ENCODE assay signal across 18 cellular contexts in the genomic region with DNA sequence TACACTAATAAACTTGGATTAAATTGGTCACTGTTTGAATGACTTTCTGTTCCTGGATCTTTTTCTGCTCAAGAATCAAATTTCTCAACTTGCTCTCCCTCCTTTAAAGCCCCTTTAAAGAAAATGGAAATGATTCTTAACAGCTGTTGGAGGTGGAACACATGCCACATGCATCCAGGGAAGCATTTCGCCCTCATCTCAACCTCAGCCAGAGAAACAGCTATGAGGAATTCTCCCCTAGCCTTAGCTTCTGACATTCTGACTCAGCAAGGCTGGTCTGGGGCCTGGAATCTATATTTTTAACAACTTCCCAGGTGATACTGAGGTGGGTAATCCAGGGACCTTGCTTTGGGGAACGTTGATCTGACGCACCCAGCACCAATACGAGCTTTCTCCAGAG.
DNase-seq lines count a peak whose midpoint lies in the region; ATAC-seq and TF ChIP-seq lines count a peak whose summit lies in the region.
"Had no signal": no experiment of that assay in that cellular context is flagged by ENCODE, and none has a peak within 500 bp of the region (broad histone marks: within the 10 kb centered on the region; RNA-seq: fewer than 3 reads in every experiment).

No MANE protein-coding gene starts in this region.

- H3K9me1 ChIP-seq in IMR-90 (ENCODE audit: insufficient read depth, low read length), result peaks cover 6% of the 10 kb centered on the region

- H3K4me1 ChIP-seq in IMR-90 (ENCODE audit: control insufficient read depth, insufficient read depth, low read length) (peaks cover 20% of the 10 kb centered on the region), psoas muscle (peaks cover 41% of the 10 kb centered on the region)
- H3K4me1 ChIP-seq in CD4-positive, alpha-beta memory T cell (ENCODE audit: insufficient read depth, low read length), result no peaks in the 10 kb centered on the region
- H3K4me1 ChIP-seq: BLaER1 had no signal

- DNase-seq in IMR-90, result peak; percentile 56
- DNase-seq in left kidney (ENCODE audit: low read depth, low spot score), result peak; percentile 7
- no peak for DNase-seq in psoas muscle
- no peak for DNase-seq in MV-4-11 (lab: John Stamatoyannopoulos, UW)
- no peak for DNase-seq in CD4-positive, alpha-beta memory T cell
- no peak for DNase-seq in activated CD4-positive, alpha-beta T cell treated with anti-CD3 and anti-CD28 coated beads, Interleukin-2, amount 50 U/mL, for 48 hours
- DNase-seq in LoVo (ENCODE audit: low spot score), result no peak
- DNase-seq: CD4-positive, alpha-beta T cell; COR-L47; DMS53; Kasumi-1; MG63; NCI-H2029; NCI-H446; NCI-H524 treated with DMSO at 0.1 percent for 48 hours; NCI-H774 had no signal

- ATAC-seq in IMR-90 (ENCODE audit: low read depth) (peak; percentile 40; the same call in 1 of the 2 replicates), psoas muscle (no peak)
- ATAC-seq: GM12878 had no signal

- H2BK5ac ChIP-seq in IMR-90 (ENCODE audit: low read depth, low read length, poor library complexity, severe bottlenecking), result no peak overlapping the region

- H3K4me3 Mint-ChIP-seq in CD4-positive, alpha-beta memory T cell, result no peak overlapping the region
- H3K4me3 Mint-ChIP-seq: CD4-positive, alpha-beta T cell had no signal

- no peak overlapping the region for H2AK5ac ChIP-seq in IMR-90 (ENCODE audit: low read depth, low read length)

- H4K8ac ChIP-seq in IMR-90 (ENCODE audit: low read depth in 2 of 2, low read length in 2 of 2), result no peak overlapping the region

- H3K27me3 Mint-ChIP-seq in CD4-positive, alpha-beta memory T cell, result peaks cover 0 to 2% of the 10 kb centered on the region in 2 donors

- in situ Hi-C loops in IMR-90 (cut with MboI; ENCODE audit: low sequenced_read_pairs), result no loop called here

- H3K23ac ChIP-seq in IMR-90 (ENCODE audit: low read depth, low read length), result no peak overlapping the region

- POLR2A ChIA-PET in IMR-90 (lab: Charles Lee; ENCODE audit: unreplicated experiment), result interaction anchor here (0.6 kb wide), 1 partner anchor 628 kb away, joined by 3 read pairs; no protein-coding TSS in a partner anchor
- POLR2A ChIA-PET in CD4-positive, alpha-beta memory T cell (lab: Charles Lee; ENCODE audit: partially characterized antibody), result no interaction called here

- no TSS peak for BruUV-seq in IMR-90 (replicated peaks; lab: Mats Ljungman, UMichigan)

- dilution Hi-C loops in IMR-90 (cut with HindIII; ENCODE audit: low sequenced_read_pairs, unreplicated experiment), result no loop called here

- no peak for TF ChIP-seq RAD21 in IMR-90 (IDR thresholded peaks at IDR 0.05; ENCODE audit: low read length)

- H3K4me3 ChIP-seq in IMR-90 (ENCODE audit: insufficient read depth, low read depth, low read length) (no peak overlapping the region), psoas muscle (no peak overlapping the region)
- H3K4me3 ChIP-seq in CD4-positive, alpha-beta memory T cell (ENCODE audit: low read length in 2 of 2), result no peak overlapping the region
- H3K4me3 ChIP-seq: BLaER1, GM12878, MG63 had no signal

- intact Hi-C loops in IMR-90 (cut with micrococcal nuclease) (no loop called here), psoas muscle (cut with DNase I) (no loop called here)
- intact Hi-C loops in CD4-positive, alpha-beta memory T cell (cut with micrococcal nuclease), result no loop called here

- H3K4me2 ChIP-seq in IMR-90 (ENCODE audit: low read depth, low read length), result no peak overlapping the region
- H3K4me2 ChIP-seq: BLaER1 had no signal

- 0 out of 2 replicates have a peak overlapping the region, but pooled peaks have one; percentile 8 for H3K4ac ChIP-seq in IMR-90 (ENCODE audit: low read depth, low read length)

- no peak overlapping the region for H3K14ac ChIP-seq in IMR-90 (replicated peaks; ENCODE audit: low read depth, low read length)

- peak overlapping the region; percentile 39; the same call in 1 of the 3 replicates for H2BK15ac ChIP-seq in IMR-90 (ENCODE audit: low read depth, low read length)

- no peaks in the 10 kb centered on the region for H3K9me3 Mint-ChIP-seq in CD4-positive, alpha-beta memory T cell
- H3K9me3 Mint-ChIP-seq: CD4-positive, alpha-beta T cell had no signal

- H3K9me3 ChIP-seq in IMR-90 (ENCODE audit: control insufficient read depth, insufficient read depth, low read length), result no peaks in the 10 kb centered on the region
- no peaks in the 10 kb centered on the region for H3K9me3 ChIP-seq in psoas muscle
- no peaks in the 10 kb centered on the region for H3K9me3 ChIP-seq in CD4-positive, alpha-beta memory T cell (ENCODE audit: control insufficient read depth in 1 of 2, low read length in 2 of 2)
- H3K9me3 ChIP-seq: BLaER1, MG63 had no signal

- no peak overlapping the region for H2AFZ ChIP-seq in IMR-90 (replicated peaks; ENCODE audit: low read length, poor library complexity)

- H3K27ac ChIP-seq in IMR-90 (ENCODE audit: insufficient read depth, low read length) (peak overlapping the region; percentile 0; the same call in 1 of the 2 replicates), psoas muscle (peak overlapping the region; percentile 72)
- no peak overlapping the region for H3K27ac ChIP-seq in CD4-positive, alpha-beta memory T cell (ENCODE audit: low read depth, low read length)
- H3K27ac ChIP-seq: BLaER1 had no signal

- no peak overlapping the region; the same call in 1 of the 2 replicates for H3K18ac ChIP-seq in IMR-90 (ENCODE audit: low read depth, low read length)

- no CpG with 5 or more reads among the region's 4 CpGs for WGBS in IMR-90 (ENCODE audit: extremely low coverage in 2 of 2, insufficient read length in 1 of 2), 2 experiments
- WGBS in psoas muscle, 3 donors, result 67 to 76% (median 73%) methylated on average over 4 of the region's 4 CpGs

- no peak overlapping the region for H3K27ac Mint-ChIP-seq in CD4-positive, alpha-beta memory T cell
- H3K27ac Mint-ChIP-seq: CD4-positive, alpha-beta T cell had no signal

- TF ChIP-seq POLR2A in IMR-90 (IDR thresholded peaks at IDR 0.05; ENCODE audit: low read depth, low read length), result no peak

- no peaks in the 10 kb centered on the region for H3K27me3 ChIP-seq in IMR-90 (ENCODE audit: control insufficient read depth, insufficient read depth, low read length)
- H3K27me3 ChIP-seq in psoas muscle (ENCODE audit: insufficient read depth in 3 of 3, low read length in 2 of 3), result no peaks in the 10 kb centered on the region
- no peaks in the 10 kb centered on the region for H3K27me3 ChIP-seq in CD4-positive, alpha-beta memory T cell (ENCODE audit: insufficient read depth, low read length)
- H3K27me3 ChIP-seq: BLaER1, MG63 had no signal

- no peak overlapping the region for H2AK9ac ChIP-seq in IMR-90 (replicated peaks; ENCODE audit: low read depth, low read length, poor library complexity)

- no peak overlapping the region; the same call in 1 of the 2 replicates for H2BK20ac ChIP-seq in IMR-90 (ENCODE audit: low read depth, low read length)

- no peak overlapping the region for H3K56ac ChIP-seq in IMR-90 (ENCODE audit: extremely low read depth, insufficient read depth, low read length)

- no peak overlapping the region for H2BK120ac ChIP-seq in IMR-90 (ENCODE audit: low read depth, low read length)

- no peak overlapping the region for H4K5ac ChIP-seq in IMR-90 (ENCODE audit: low read depth, low read length)

- H4K20me1 ChIP-seq in IMR-90 (ENCODE audit: insufficient read depth, low read length), result no peaks in the 10 kb centered on the region
- H4K20me1 ChIP-seq: BLaER1 had no signal

- TF ChIP-seq CTCF in IMR-90 (conservative IDR thresholded peaks at IDR 0.05; ENCODE audit: low read depth, low read length) (no peak), psoas muscle (IDR thresholded peaks at IDR 0.05) (no peak)

- H3K36me3 Mint-ChIP-seq in CD4-positive, alpha-beta memory T cell, result no peaks in the 10 kb centered on the region

- CTCF ChIA-PET in IMR-90 (lab: Yijun Ruan, JAX), result interaction anchor here (0.5 kb wide), 1 partner anchor 160 kb away, joined by 3 read pairs; no protein-coding TSS in a partner anchor
- CTCF ChIA-PET in CD4-positive, alpha-beta memory T cell (lab: Charles Lee; ENCODE audit: partially characterized antibody), result no interaction called here

- H3K79me1 ChIP-seq in IMR-90 (ENCODE audit: low read depth in 1 of 2, low read length in 2 of 2), result no peaks in the 10 kb centered on the region

- no peaks in the 10 kb centered on the region for H3K36me3 ChIP-seq in IMR-90 (ENCODE audit: control insufficient read depth, insufficient read depth, low read length)
- no peaks in the 10 kb centered on the region for H3K36me3 ChIP-seq in psoas muscle (ENCODE audit: insufficient read depth in 1 of 2, low read depth in 1 of 2)
- no peaks in the 10 kb centered on the region for H3K36me3 ChIP-seq in CD4-positive, alpha-beta memory T cell (ENCODE audit: insufficient read depth, low read length)
- H3K36me3 ChIP-seq: BLaER1, MG63 had no signal

- H3K9ac ChIP-seq in IMR-90 (ENCODE audit: low read depth, low read length), result no peak overlapping the region
- H3K9ac ChIP-seq: BLaER1 had no signal

- H4K91ac ChIP-seq in IMR-90 (ENCODE audit: insufficient read depth, low read depth, low read length), result no peak overlapping the region

- H3K4me1 Mint-ChIP-seq in CD4-positive, alpha-beta memory T cell, result no peaks in the 10 kb centered on the region

TF ChIP-seq in IMR-90, 13 proteins besides CTCF, POLR2A, EP300 and RAD21 (continues in another document):
- no peak for TF ChIP-seq ELK1 (IDR thresholded peaks at IDR 0.05; ENCODE audit: borderline replicate concordance, low read depth, low read length)
- no peak for TF ChIP-seq RFX5 (IDR thresholded peaks at IDR 0.05; ENCODE audit: low read depth, low read length)
- TF ChIP-seq MXI1 (IDR thresholded peaks at IDR 0.05; ENCODE audit: borderline replicate concordance, low read depth, low read length), result no peak
- TF ChIP-seq, protein P1, sequence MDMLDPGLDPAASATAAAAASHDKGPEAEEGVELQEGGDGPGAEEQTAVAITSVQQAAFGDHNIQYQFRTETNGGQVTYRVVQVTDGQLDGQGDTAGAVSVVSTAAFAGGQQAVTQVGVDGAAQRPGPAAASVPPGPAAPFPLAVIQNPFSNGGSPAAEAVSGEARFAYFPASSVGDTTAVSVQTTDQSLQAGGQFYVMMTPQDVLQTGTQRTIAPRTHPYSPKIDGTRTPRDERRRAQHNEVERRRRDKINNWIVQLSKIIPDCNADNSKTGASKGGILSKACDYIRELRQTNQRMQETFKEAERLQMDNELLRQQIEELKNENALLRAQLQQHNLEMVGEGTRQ (IDR thresholded peaks at IDR 0.05; ENCODE audit: low read depth, low read length), result no peak
- no peak for TF ChIP-seq CEBPB (IDR thresholded peaks at IDR 0.05; ENCODE audit: low read depth, low read length)
- TF ChIP-seq CHD1 (IDR thresholded peaks at IDR 0.05; ENCODE audit: low read depth, low read length), result no peak
- TF ChIP-seq RCOR1 (IDR thresholded peaks at IDR 0.05; ENCODE audit: insufficient replicate concordance, low read length), result no peak

Comparison
In these comparisons a context has a peak if more than half of its experiments do, and no peak if none do; other contexts are left out.
1. DNase-seq: peak in IMR-90 (single experiment) and left kidney (single experiment); none in psoas muscle (0 of 2), MV-4-11 (single experiment), CD4-positive, alpha-beta memory T cell (0 of 5), activated CD4-positive, alpha-beta T cell treated with anti-CD3 and anti-CD28 coated beads, Interleukin-2, amount 50 U/mL, for 48 hours (0 of 2) and LoVo (single experiment).